8 cellular contexts compared by ENCODE assay signal in the genomic region with DNA sequence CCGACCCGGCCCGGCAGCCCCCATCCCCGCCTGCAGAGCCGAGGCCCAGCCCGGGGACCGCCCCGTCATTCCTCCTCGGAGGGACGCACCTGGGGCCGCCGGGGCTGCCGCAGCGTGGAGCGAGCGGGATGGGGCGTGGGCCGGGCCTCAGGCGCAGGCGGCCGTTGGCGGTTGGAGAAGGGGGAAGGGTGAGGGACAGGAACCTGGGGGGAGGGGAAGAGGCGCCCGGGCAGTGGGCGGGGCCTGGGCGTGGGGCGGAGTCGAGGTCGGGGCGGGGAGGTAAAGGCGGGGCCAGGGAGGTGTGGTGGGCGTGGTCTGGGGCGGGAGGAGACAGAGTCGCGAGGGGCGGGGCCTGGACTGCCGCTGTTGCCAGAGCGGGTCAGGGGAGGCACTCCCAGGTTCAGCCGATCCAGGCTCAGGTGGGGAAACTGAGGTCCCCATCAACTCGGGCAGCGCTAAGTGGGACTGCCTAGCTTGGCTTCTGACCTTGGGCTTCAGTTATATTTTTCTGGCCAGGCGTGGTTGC. TPM values are rescaled to one million over a fixed set of nuclear protein-coding genes. Genes with fewer than 3 reads are reported as not detected.
DNase-seq lines count a peak whose midpoint lies in the region; ATAC-seq and TF ChIP-seq lines count a peak whose summit lies in the region.

A gene with protein sequence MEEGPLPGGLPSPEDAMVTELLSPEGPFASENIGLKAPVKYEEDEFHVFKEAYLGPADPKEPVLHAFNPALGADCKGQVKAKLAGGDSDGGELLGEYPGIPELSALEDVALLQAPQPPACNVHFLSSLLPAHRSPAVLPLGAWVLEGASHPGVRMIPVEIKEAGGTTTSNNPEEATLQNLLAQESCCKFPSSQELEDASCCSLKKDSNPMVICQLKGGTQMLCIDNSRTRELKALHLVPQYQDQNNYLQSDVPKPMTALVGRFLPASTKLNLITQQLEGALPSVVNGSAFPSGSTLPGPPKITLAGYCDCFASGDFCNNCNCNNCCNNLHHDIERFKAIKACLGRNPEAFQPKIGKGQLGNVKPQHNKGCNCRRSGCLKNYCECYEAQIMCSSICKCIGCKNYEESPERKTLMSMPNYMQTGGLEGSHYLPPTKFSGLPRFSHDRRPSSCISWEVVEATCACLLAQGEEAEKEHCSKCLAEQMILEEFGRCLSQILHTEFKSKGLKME (minus strand): TSS at position 190 of the 526 bp plus-strand sequence. CDS start 860 bp downstream, outside the sequence.

- H3K4me3 ChIP-seq in OCI-LY1 (ENCODE audit: low read depth, low read length, poor library complexity, severe bottlenecking) (peak within 1 kb of the TSS; percentile 62), epithelial cell of esophagus (ENCODE audit: low read length) (peak within 1 kb of the TSS; percentile 24), mucosa of descending colon (peak within 1 kb of the TSS; percentile 15)

- ATAC-seq in mucosa of descending colon = peak; percentile 99
- no peak for ATAC-seq in GM21528 (IDR thresholded peaks at IDR 0.05; ENCODE audit: low FRiP score, unreplicated experiment)

- H2AFZ ChIP-seq in OCI-LY1 (ENCODE audit: low read length) = no peak within 1 kb of the TSS

- H3K9me3 ChIP-seq in OCI-LY1 (ENCODE audit: low read length) (no peaks in the 10 kb centered on the region), mucosa of descending colon (no peaks in the 10 kb centered on the region)

- TF ChIP-seq CTCF in OCI-LY1 (IDR thresholded peaks at IDR 0.05; ENCODE audit: low read length) = no peak
- TF ChIP-seq CTCF in epithelial cell of esophagus (IDR thresholded peaks at IDR 0.05; ENCODE audit: insufficient read depth, low read depth, low read length, missing control alignments) = no peak
- TF ChIP-seq CTCF in mucosa of descending colon (IDR thresholded peaks at IDR 0.05) = no peak

- intact Hi-C loops in mucosa of descending colon (cut with DNase I, micrococcal nuclease) = no loop called here

- no peaks in the 10 kb centered on the region; the same call in 1 of the 2 replicates for H3F3A ChIP-seq in OCI-LY1 (ENCODE audit: insufficient read depth, low read length)

- no peak within 1 kb of the TSS for H3K27ac ChIP-seq in OCI-LY1 (ENCODE audit: low read depth, low read length, poor library complexity, severe bottlenecking)

- peak; percentile 68 for DNase-seq in DMS153 treated with DMSO at 0.1 percent for 48 hours (lab: John Stamatoyannopoulos, UW; ENCODE audit: unreplicated experiment)
- DNase-seq in HPDE6-E6E7 (ENCODE audit: extremely low spot score) = peak; percentile 69
- peak; percentile 92 for DNase-seq in activated CD8-positive, alpha-beta memory T cell treated with anti-CD3 and anti-CD28 coated beads, Interleukin-2, amount 50 U/mL, for 4 hours
- DNase-seq in epithelial cell of esophagus (ENCODE audit: low read depth) = peak; percentile 88
- peak; percentile 96 to 98 (median 98) for DNase-seq in mucosa of descending colon
- peak; percentile 97 for DNase-seq in stimulated activated CD8-positive, alpha-beta memory T cell treated with anti-CD3 and anti-CD28 coated beads, Interleukin-4, amount 100 ng/mL, for 48 hours

- no peaks in the 10 kb centered on the region for H3K9me2 ChIP-seq in OCI-LY1 (ENCODE audit: low read depth, low read length)

- no peaks in the 10 kb centered on the region for H4K20me1 ChIP-seq in OCI-LY1 (ENCODE audit: insufficient read depth, low read length)

- H3K36me3 ChIP-seq in OCI-LY1 (ENCODE audit: insufficient read depth, low read length) (no peaks in the 10 kb centered on the region), mucosa of descending colon (ENCODE audit: low read depth) (peaks cover 2% of the 10 kb centered on the region)

- H3K27me3 ChIP-seq in OCI-LY1 (ENCODE audit: insufficient read depth, low read length) = no peaks in the 10 kb centered on the region

- no peaks in the 10 kb centered on the region for H3K79me2 ChIP-seq in OCI-LY1 (ENCODE audit: insufficient read depth, low read length)

- peak within 1 kb of the TSS; percentile 56 for H3K9ac ChIP-seq in OCI-LY1 (ENCODE audit: low read length)

- H3K4me2 ChIP-seq in OCI-LY1 (ENCODE audit: low read length) = peak within 1 kb of the TSS; percentile 71

- H3K4me1 ChIP-seq in OCI-LY1 (ENCODE audit: insufficient read depth, low read length, severe bottlenecking) (no peaks in the 10 kb centered on the region), mucosa of descending colon (ENCODE audit: low read depth) (peaks cover 3% of the 10 kb centered on the region)

RNA-seq across cellular contexts. Expression of the gene that starts here (rescaled TPM):
- total RNA-seq in mucosa of descending colon = 10 to 100 TPM in 2 of 3 donors, 1 to 10 TPM in 1; 4.8 to 22.7 (median 16.7) TPM
